In genomic region chr17:40827746-40828453, GRCh38 we compare ENCODE assay signal across 12 cellular contexts. TPM values are rescaled to one million over a fixed set of nuclear protein-coding genes. Genes with fewer than 3 reads are reported as not detected.
DNase-seq lines count a peak whose midpoint lies in the region; ATAC-seq and TF ChIP-seq lines count a peak whose summit lies in the region.
"Had no signal": no experiment of that assay in that cellular context is flagged by ENCODE, and none has a peak within 500 bp of the region (broad histone marks: within the 10 kb centered on the region; RNA-seq: fewer than 3 reads in every experiment).

No MANE protein-coding gene starts in this region.

- H3K9me3 Mint-ChIP-seq in activated naive CD8-positive, alpha-beta T cell treated with anti-CD3 and anti-CD28 coated beads for 36 hours, result no peaks in the 10 kb centered on the region
- H3K9me3 Mint-ChIP-seq in nephron progenitor cell, result no peaks in the 10 kb centered on the region
- H3K9me3 Mint-ChIP-seq: CD4-positive, alpha-beta T cell had no signal

- peak overlapping the region; percentile 23 for H3K4me3 Mint-ChIP-seq in activated naive CD8-positive, alpha-beta T cell treated with anti-CD3 and anti-CD28 coated beads for 36 hours
- H3K4me3 Mint-ChIP-seq in nephron progenitor cell, result no peak overlapping the region
- H3K4me3 Mint-ChIP-seq: CD4-positive, alpha-beta T cell had no signal

- peaks cover 25% of the 10 kb centered on the region for H3K36me3 Mint-ChIP-seq in activated naive CD8-positive, alpha-beta T cell treated with anti-CD3 and anti-CD28 coated beads for 36 hours
- H3K36me3 Mint-ChIP-seq in nephron progenitor cell (ENCODE audit: low read depth), result no peaks in the 10 kb centered on the region

- no peaks in the 10 kb centered on the region for H3K27me3 ChIP-seq in Peyer's patch

- H3K27ac Mint-ChIP-seq in activated naive CD8-positive, alpha-beta T cell treated with anti-CD3 and anti-CD28 coated beads for 36 hours, result peak overlapping the region; percentile 12
- H3K27ac Mint-ChIP-seq in nephron progenitor cell, result no peak overlapping the region
- H3K27ac Mint-ChIP-seq: CD4-positive, alpha-beta T cell had no signal

- H3K4me1 ChIP-seq in Peyer's patch, result no peaks in the 10 kb centered on the region

- H3K27ac ChIP-seq in Peyer's patch, result no peak overlapping the region

- TF ChIP-seq POLR2A in Peyer's patch (IDR thresholded peaks at IDR 0.05), result no peak

- H3K9me3 ChIP-seq in Peyer's patch, result no peaks in the 10 kb centered on the region

- intact Hi-C loops in left ventricle myocardium superior (cut with micrococcal nuclease), result no loop called here

- DNase-seq in CMK (ENCODE audit: low read depth) (peak; percentile 49), LoVo (ENCODE audit: low spot score) (peak; percentile 77), left ventricle myocardium superior (no peak), Peyer's patch (no peak), nephron progenitor cell (no peak), GDM1 (lab: John Stamatoyannopoulos, UW) (no peak)
- DNase-seq in activated naive CD8-positive, alpha-beta T cell treated with anti-CD3 and anti-CD28 coated beads for 36 hours, result no peak
- DNase-seq: CD4-positive, alpha-beta T cell; substantia nigra had no signal

- peaks cover 22% of the 10 kb centered on the region for H3K4me1 Mint-ChIP-seq in activated naive CD8-positive, alpha-beta T cell treated with anti-CD3 and anti-CD28 coated beads for 36 hours
- H3K4me1 Mint-ChIP-seq in nephron progenitor cell, result no peaks in the 10 kb centered on the region

- H3K36me3 ChIP-seq in Peyer's patch, result no peaks in the 10 kb centered on the region

- TF ChIP-seq CTCF in Peyer's patch (IDR thresholded peaks at IDR 0.05) (no peak), nephron progenitor cell (IDR thresholded peaks at IDR 0.05) (no peak)

- peak; percentile 36 for ATAC-seq in left ventricle myocardium superior
- ATAC-seq in GM21619 (IDR thresholded peaks at IDR 0.05; ENCODE audit: unreplicated experiment), result no peak

- peaks cover 6% of the 10 kb centered on the region for H3K27me3 Mint-ChIP-seq in activated naive CD8-positive, alpha-beta T cell treated with anti-CD3 and anti-CD28 coated beads for 36 hours
- peaks cover 25% of the 10 kb centered on the region for H3K27me3 Mint-ChIP-seq in nephron progenitor cell (ENCODE audit: low read depth, poor library complexity)

- H3K4me3 ChIP-seq in Peyer's patch, result no peak overlapping the region

RNA-seq across cellular contexts. Expression of gene KRT10, which starts 5.5 kb away (rescaled TPM):
- total RNA-seq in activated naive CD8-positive, alpha-beta T cell treated with anti-CD3 and anti-CD28 coated beads for 36 hours, result 10 to 100 TPM; 41.9 to 48.6 TPM
- total RNA-seq in left ventricle myocardium superior (51.3 TPM), Peyer's patch (10 to 100 TPM in 2 of 4 donors, 1 to 10 TPM in 2; 5.1 to 19.0 (median 8.1) TPM)

RNA-seq across cellular contexts. Expression of gene KRT28, which starts 28.1 kb away (rescaled TPM):
- not detected for total RNA-seq in activated naive CD8-positive, alpha-beta T cell treated with anti-CD3 and anti-CD28 coated beads for 36 hours
- total RNA-seq in left ventricle myocardium superior (not detected), Peyer's patch (under 1 TPM in 1 of 4 donors, not detected in 3; 0.88 TPM)
- total RNA-seq: bronchial epithelial cell; CD4-positive, alpha-beta T cell; myocyte had no signal

RNA-seq across cellular contexts. Expression of gene KRT12, which starts 39.1 kb away (rescaled TPM):
- total RNA-seq in activated naive CD8-positive, alpha-beta T cell treated with anti-CD3 and anti-CD28 coated beads for 36 hours, result not detected
- not detected for total RNA-seq in left ventricle myocardium superior
- 10 to 100 TPM in 1 of 4 donors, 1 to 10 TPM in 2, not detected in 1; 4.9 to 18.2 (median 9.1) TPM for total RNA-seq in Peyer's patch
- total RNA-seq: bronchial epithelial cell; CD4-positive, alpha-beta T cell; myocyte had no signal

RNA-seq across cellular contexts. Expression of gene KRT27, which starts 45.5 kb away (rescaled TPM):
- total RNA-seq in activated naive CD8-positive, alpha-beta T cell treated with anti-CD3 and anti-CD28 coated beads for 36 hours, result not detected
- total RNA-seq in left ventricle myocardium superior, result not detected
- total RNA-seq in Peyer's patch, result not detected
- total RNA-seq: bronchial epithelial cell; CD4-positive, alpha-beta T cell; myocyte had no signal

RNA-seq across cellular contexts. Expression of gene KRT26, which starts 55.9 kb away (rescaled TPM):
- total RNA-seq in activated naive CD8-positive, alpha-beta T cell treated with anti-CD3 and anti-CD28 coated beads for 36 hours, result not detected
- total RNA-seq in left ventricle myocardium superior, result not detected
- total RNA-seq in Peyer's patch, result not detected
- total RNA-seq: bronchial epithelial cell; CD4-positive, alpha-beta T cell; myocyte had no signal

Comparison
In these comparisons a context has a peak if more than half of its experiments do, and no peak if none do; other contexts are left out.
1. DNase-seq: peak in CMK (single experiment) and LoVo (single experiment); none in activated naive CD8-positive, alpha-beta T cell treated with anti-CD3 and anti-CD28 coated beads for 36 hours (single experiment), left ventricle myocardium superior (single experiment), Peyer's patch (0 of 3), nephron progenitor cell (single experiment) and GDM1 (single experiment).